ENCODE assay signal across 7 cellular contexts in genomic region chr20:47357296-47358051, GRCh38. TPM values are rescaled to one million over a fixed set of nuclear protein-coding genes. Genes with fewer than 3 reads are reported as not detected.
DNase-seq lines count a peak whose midpoint lies in the region; ATAC-seq and TF ChIP-seq lines count a peak whose summit lies in the region.

No MANE protein-coding gene starts in this region.

- H3K4me3 ChIP-seq in lower lobe of right lung = peak overlapping the region; percentile 36

- no peak for TF ChIP-seq CTCF in lower lobe of right lung (IDR thresholded peaks at IDR 0.05)

- H3K36me3 Mint-ChIP-seq in activated CD4-positive, alpha-beta T cell treated with anti-CD3 and anti-CD28 coated beads, Interleukin-2, amount 10 ng/mL, durations not matched to agents 24 days and 14 days (ENCODE audit: low read depth) = peaks cover 22% of the 10 kb centered on the region

- no peaks in the 10 kb centered on the region for H3K27me3 Mint-ChIP-seq in activated CD4-positive, alpha-beta T cell treated with anti-CD3 and anti-CD28 coated beads, Interleukin-2, amount 10 ng/mL, durations not matched to agents 24 days and 14 days

- H3K27ac ChIP-seq in lower lobe of right lung = peak overlapping the region; percentile 99

- DNase-seq in NCI-H345 (lab: John Stamatoyannopoulos, UW) = peak; percentile 88
- DNase-seq in activated CD4-positive, alpha-beta T cell treated with anti-CD3 and anti-CD28 coated beads, Interleukin-2, amount 10 ng/mL, durations not matched to agents 24 days and 14 days = peak; percentile 90
- peak; percentile 92 to 98 for DNase-seq in dermis microvascular lymphatic vessel endothelial cell (ENCODE audit: low read depth in 2 of 2)
- DNase-seq in lower lobe of right lung = peak; percentile 94
- peak; percentile 47 to 52 for DNase-seq in stimulated activated CD4-positive, alpha-beta T cell treated with anti-CD3 and anti-CD28 coated beads, Interleukin-4, amount 100 ng/mL, for 48 hours (ENCODE audit: low read depth in 2 of 2)

- H3K4me3 Mint-ChIP-seq in activated CD4-positive, alpha-beta T cell treated with anti-CD3 and anti-CD28 coated beads, Interleukin-2, amount 10 ng/mL, durations not matched to agents 24 days and 14 days = peak overlapping the region; percentile 91

- peaks cover 100% of the 10 kb centered on the region for H3K4me1 ChIP-seq in lower lobe of right lung

- intact Hi-C loops in activated CD4-positive, alpha-beta T cell treated with anti-CD3 and anti-CD28 coated beads, Interleukin-2, amount 10 ng/mL, durations not matched to agents 24 days and 14 days (cut with micrococcal nuclease) = loop anchor here (5.0 kb wide), 3 partner anchors 40 to 670 kb away; partner anchors contain the start of genes NCOA3 and TP53RK
- intact Hi-C loops in lower lobe of right lung (cut with DNase I) = no loop called here

- H3K9me3 Mint-ChIP-seq in activated CD4-positive, alpha-beta T cell treated with anti-CD3 and anti-CD28 coated beads, Interleukin-2, amount 10 ng/mL, durations not matched to agents 24 days and 14 days = no peaks in the 10 kb centered on the region

- peaks cover 30% of the 10 kb centered on the region for H3K4me1 Mint-ChIP-seq in activated CD4-positive, alpha-beta T cell treated with anti-CD3 and anti-CD28 coated beads, Interleukin-2, amount 10 ng/mL, durations not matched to agents 24 days and 14 days

- no peaks in the 10 kb centered on the region for H3K36me3 ChIP-seq in lower lobe of right lung

- ATAC-seq in GM18858 (IDR thresholded peaks at IDR 0.05; ENCODE audit: unreplicated experiment) (peak; percentile 37), HG03066 (IDR thresholded peaks at IDR 0.05; ENCODE audit: low read depth, unreplicated experiment) (peak; percentile 47), lower lobe of right lung (peak; percentile 65 to 71)

- H3K9me3 ChIP-seq in lower lobe of right lung = no peaks in the 10 kb centered on the region

- H3K27me3 ChIP-seq in lower lobe of right lung (ENCODE audit: low read depth) = no peaks in the 10 kb centered on the region

- peak overlapping the region; percentile 99 for H3K27ac Mint-ChIP-seq in activated CD4-positive, alpha-beta T cell treated with anti-CD3 and anti-CD28 coated beads, Interleukin-2, amount 10 ng/mL, durations not matched to agents 24 days and 14 days

RNA-seq across cellular contexts. Expression of gene ZMYND8, which starts 1.0 kb away (rescaled TPM):
- total RNA-seq in activated CD4-positive, alpha-beta T cell treated with anti-CD3 and anti-CD28 coated beads, Interleukin-2, amount 10 ng/mL, durations not matched to agents 24 days and 14 days = 38.1 and 40.0 TPM in 2 replicates
- total RNA-seq in dermis microvascular lymphatic vessel endothelial cell (24.9 and 28.3 TPM in 2 replicates), lower lobe of right lung (57.6 TPM)

Comparison
In these comparisons a context has a peak if more than half of its experiments do, and no peak if none do; other contexts are left out.
1. Peak in every context shown above with its lines: DNase-seq, ATAC-seq, H3K4me3 ChIP-seq and H3K27ac ChIP-seq.